8 cellular contexts compared by ENCODE assay signal in genomic region chr2:99488587-99488998, GRCh38. TPM values are rescaled to one million over a fixed set of nuclear protein-coding genes. Genes with fewer than 3 reads are reported as not detected.
DNase-seq lines count a peak whose midpoint lies in the region; ATAC-seq and TF ChIP-seq lines count a peak whose summit lies in the region.

No MANE protein-coding gene starts in this region.

- H3K27me3 Mint-ChIP-seq in activated naive CD8-positive, alpha-beta T cell treated with anti-CD3 and anti-CD28 coated beads, Interleukin-2, amount 50 U/mL, for 24 hours, result no peaks in the 10 kb centered on the region

- H3K36me3 ChIP-seq in iPS-18a (ENCODE audit: control insufficient read depth, low read depth, low read length), result no peaks in the 10 kb centered on the region
- no peaks in the 10 kb centered on the region for H3K36me3 ChIP-seq in spleen

- H3K9me3 ChIP-seq in iPS-18a (ENCODE audit: control insufficient read depth, low read depth, low read length) (no peaks in the 10 kb centered on the region), spleen (no peaks in the 10 kb centered on the region)

- no peaks in the 10 kb centered on the region for H3K27me3 ChIP-seq in iPS-18a (ENCODE audit: control insufficient read depth, insufficient read depth, low read length)
- no peaks in the 10 kb centered on the region for H3K27me3 ChIP-seq in spleen (replicated peaks in 1 of 7)

- H3K9me3 Mint-ChIP-seq in activated naive CD8-positive, alpha-beta T cell treated with anti-CD3 and anti-CD28 coated beads, Interleukin-2, amount 50 U/mL, for 24 hours, result no peaks in the 10 kb centered on the region

- H3K36me3 Mint-ChIP-seq in activated naive CD8-positive, alpha-beta T cell treated with anti-CD3 and anti-CD28 coated beads, Interleukin-2, amount 50 U/mL, for 24 hours (ENCODE audit: low read depth), result peaks cover 23% of the 10 kb centered on the region

- H3K4me3 Mint-ChIP-seq in activated naive CD8-positive, alpha-beta T cell treated with anti-CD3 and anti-CD28 coated beads, Interleukin-2, amount 50 U/mL, for 24 hours, result peak overlapping the region; percentile 96

- WGBS in spleen, 5 donors, result 3 to 6% (median 3%) methylated on average over 7 of the region's 7 CpGs

- intact Hi-C loops in spleen (cut with DNase I; ENCODE audit: low total_unique reads), result no loop called here

- TF ChIP-seq CTCF in LNCaP clone FGC (IDR thresholded peaks at IDR 0.05; ENCODE audit: control insufficient read depth, extremely low read depth, insufficient read depth), result no peak
- TF ChIP-seq CTCF in spleen (IDR thresholded peaks at IDR 0.05 in 8 of 11, conservative IDR thresholded peaks at IDR 0.05 in 3 of 11), result no peak

- DNase-seq in NCI-H2029 (lab: John Stamatoyannopoulos, UW) (peak; percentile 37), NCI-H2029 treated with DMSO at 0.1 percent for 48 hours (lab: John Stamatoyannopoulos, UW) (no peak), LNCaP clone FGC (ENCODE audit: low read depth) (no peak), spleen (no peak), NCI-H128 (lab: John Stamatoyannopoulos, UW; ENCODE audit: unreplicated experiment) (no peak)
- no peak for DNase-seq in activated naive CD8-positive, alpha-beta T cell treated with anti-CD3 and anti-CD28 coated beads, Interleukin-2, amount 50 U/mL, for 24 hours
- DNase-seq in stimulated activated naive CD4-positive, alpha-beta T cell treated with Interleukin-2 at 50 U/mL for 16 hours (lab: John Stamatoyannopoulos, UW), result no peak

- TF ChIP-seq POLR2A in spleen (IDR thresholded peaks at IDR 0.05), result no peak

- peak overlapping the region; percentile 95 for H3K27ac Mint-ChIP-seq in activated naive CD8-positive, alpha-beta T cell treated with anti-CD3 and anti-CD28 coated beads, Interleukin-2, amount 50 U/mL, for 24 hours

- peaks cover 72% of the 10 kb centered on the region for H3K4me1 Mint-ChIP-seq in activated naive CD8-positive, alpha-beta T cell treated with anti-CD3 and anti-CD28 coated beads, Interleukin-2, amount 50 U/mL, for 24 hours

- H3K4me1 ChIP-seq in iPS-18a (ENCODE audit: control insufficient read depth, low read depth, low read length), result peaks cover 11% of the 10 kb centered on the region
- peaks cover 16 to 53% (median 45%) of the 10 kb centered on the region in 6 donors for H3K4me1 ChIP-seq in spleen

- ATAC-seq in activated naive CD8-positive, alpha-beta T cell treated with anti-CD3 and anti-CD28 coated beads, Interleukin-2, amount 50 U/mL, for 24 hours, result no peak

- no peak overlapping the region for H3K27ac ChIP-seq in iPS-18a (ENCODE audit: low read length)
- H3K27ac ChIP-seq in spleen, result peak overlapping the region; percentile 73 to 99 (median 96)

- peak overlapping the region; percentile 80 for H3K9ac ChIP-seq in iPS-18a (ENCODE audit: low read length)

- H3K4me3 ChIP-seq in LNCaP clone FGC (ENCODE audit: low read depth, low read length) (peak overlapping the region; percentile 86), iPS-18a (ENCODE audit: low read length) (peak overlapping the region; percentile 80), spleen (peak overlapping the region; percentile 74 to 98 (median 90))

RNA-seq across cellular contexts. Expression of gene REV1, which starts 1.2 kb away (rescaled TPM):
- 10 to 100 TPM; 39.5 to 75.1 (median 53.8) TPM for total RNA-seq in spleen
- 10 to 100 TPM; 12.0 to 18.1 (median 14.1) TPM for polyA plus RNA-seq in spleen
